27 cellular contexts compared by ENCODE assay signal in genomic region chr9:13165956-13166355, GRCh38.
"Had no signal": no experiment of that assay in that cellular context is flagged by ENCODE, and none has a peak within 500 bp of the region (broad histone marks: within the 10 kb centered on the region; RNA-seq: fewer than 3 reads in every experiment).

No MANE protein-coding gene starts in this region.

- H3K27ac ChIP-seq: adrenal gland, breast epithelium, coronary artery, esophagus squamous epithelium, gastrocnemius medialis, sigmoid colon, stomach, transverse colon, VCaP had no signal

- H3K4me2 ChIP-seq: smooth muscle cell had no signal

- H3K9me3 Mint-ChIP-seq: activated CD4-positive, alpha-beta T cell treated with anti-CD3 and anti-CD28 coated beads, Interleukin-2, amount 10 ng/mL, durations not matched to agents 7 days and 5 days; endodermal cell; stimulated activated memory B cell treated with anti-CD40 and anti-IgM and Interleukin-4, amounts not matched to agents 10 μg/mL and 1 μg/mL and 100 μg/mL, for 72 hours had no signal

- H3K36me3 Mint-ChIP-seq: activated CD8-positive, alpha-beta memory T cell treated with anti-CD3 and anti-CD28 coated beads, Interleukin-2, amount 10 ng/mL, durations not matched to agents 7 days and 5 days; activated naive CD4-positive, alpha-beta T cell treated with anti-CD3 and anti-CD28 coated beads, Interleukin-2, amount 50 U/mL, for 24 hours; memory B cell; stimulated activated memory B cell treated with anti-CD40 and anti-IgM and Interleukin-4, amounts not matched to agents 10 μg/mL and 1 μg/mL and 100 μg/mL, for 72 hours had no signal

- DNase-seq: activated CD4-positive, alpha-beta T cell treated with anti-CD3 and anti-CD28 coated beads, Interleukin-2, amount 10 ng/mL, durations not matched to agents 7 days and 5 days; activated CD4-positive, CD25-positive, alpha-beta regulatory T cell treated with anti-CD3 and anti-CD28 coated beads, Interleukin-2, amount 50 U/mL, for 72 hours; activated CD8-positive, alpha-beta memory T cell treated with anti-CD3 and anti-CD28 coated beads, Interleukin-2, amount 10 ng/mL, durations not matched to agents 7 days and 5 days; activated CD8-positive, alpha-beta T cell treated with anti-CD3 and anti-CD28 coated beads for 36 hours; activated gamma-delta T cell; activated T-cell treated with anti-CD3 and anti-CD28 coated beads for 4 hours; adrenal gland; endodermal cell; esophagus squamous epithelium; gastrocnemius medialis; left colon; mucosa of descending colon; sigmoid colon; stimulated activated CD4-positive, alpha-beta T cell treated with anti-CD3 and anti-CD28 coated beads, Interleukin-15, amount 100 ng/mL, for 24 hours; stomach; transverse colon had no signal

- H3K4me3 Mint-ChIP-seq: activated CD4-positive, alpha-beta T cell treated with anti-CD3 and anti-CD28 coated beads, Interleukin-2, amount 10 ng/mL, durations not matched to agents 7 days and 5 days; activated CD8-positive, alpha-beta memory T cell treated with anti-CD3 and anti-CD28 coated beads, Interleukin-2, amount 10 ng/mL, durations not matched to agents 7 days and 5 days; activated CD8-positive, alpha-beta T cell treated with anti-CD3 and anti-CD28 coated beads for 36 hours; activated naive CD4-positive, alpha-beta T cell treated with anti-CD3 and anti-CD28 coated beads, Interleukin-2, amount 50 U/mL, for 24 hours; central memory CD8-positive, alpha-beta T cell; endodermal cell; memory B cell; stimulated activated memory B cell treated with anti-CD40 and anti-IgM and Interleukin-4, amounts not matched to agents 10 μg/mL and 1 μg/mL and 100 μg/mL, for 72 hours had no signal

- H3K4me3 ChIP-seq: adrenal gland, breast epithelium, coronary artery, esophagus squamous epithelium, gastrocnemius medialis, mucosa of descending colon, sigmoid colon, smooth muscle cell, stomach, transverse colon had no signal

- H3K4me1 Mint-ChIP-seq: activated CD4-positive, alpha-beta T cell treated with anti-CD3 and anti-CD28 coated beads, Interleukin-2, amount 10 ng/mL, durations not matched to agents 7 days and 5 days; activated CD8-positive, alpha-beta memory T cell treated with anti-CD3 and anti-CD28 coated beads, Interleukin-2, amount 10 ng/mL, durations not matched to agents 7 days and 5 days; activated naive CD4-positive, alpha-beta T cell treated with anti-CD3 and anti-CD28 coated beads, Interleukin-2, amount 50 U/mL, for 24 hours; central memory CD8-positive, alpha-beta T cell; endodermal cell; memory B cell; stimulated activated memory B cell treated with anti-CD40 and anti-IgM and Interleukin-4, amounts not matched to agents 10 μg/mL and 1 μg/mL and 100 μg/mL, for 72 hours had no signal

- H3K27me3 Mint-ChIP-seq: activated CD4-positive, alpha-beta T cell treated with anti-CD3 and anti-CD28 coated beads, Interleukin-2, amount 10 ng/mL, durations not matched to agents 7 days and 5 days; activated CD8-positive, alpha-beta memory T cell treated with anti-CD3 and anti-CD28 coated beads, Interleukin-2, amount 10 ng/mL, durations not matched to agents 7 days and 5 days; activated CD8-positive, alpha-beta T cell treated with anti-CD3 and anti-CD28 coated beads for 36 hours; activated naive CD4-positive, alpha-beta T cell treated with anti-CD3 and anti-CD28 coated beads, Interleukin-2, amount 50 U/mL, for 24 hours; central memory CD8-positive, alpha-beta T cell; memory B cell; stimulated activated memory B cell treated with anti-CD40 and anti-IgM and Interleukin-4, amounts not matched to agents 10 μg/mL and 1 μg/mL and 100 μg/mL, for 72 hours had no signal

- H3K4me1 ChIP-seq: adrenal gland, breast epithelium, esophagus squamous epithelium, gastrocnemius medialis, sigmoid colon, stomach, transverse colon had no signal

- H3K9me3 ChIP-seq: adrenal gland, breast epithelium, esophagus squamous epithelium, gastrocnemius medialis, mucosa of descending colon, sigmoid colon, stomach, transverse colon had no signal

- FAIRE-seq: astrocyte, keratinocyte, urothelium cell line had no signal

- H3K36me3 ChIP-seq: adrenal gland, breast epithelium, transverse colon had no signal

- H3K27me3 ChIP-seq: adrenal gland, breast epithelium, esophagus squamous epithelium, gastrocnemius medialis, sigmoid colon, stomach, transverse colon had no signal

- H3K27ac Mint-ChIP-seq: activated CD4-positive, alpha-beta T cell treated with anti-CD3 and anti-CD28 coated beads, Interleukin-2, amount 10 ng/mL, durations not matched to agents 7 days and 5 days; activated CD8-positive, alpha-beta memory T cell treated with anti-CD3 and anti-CD28 coated beads, Interleukin-2, amount 10 ng/mL, durations not matched to agents 7 days and 5 days; activated CD8-positive, alpha-beta T cell treated with anti-CD3 and anti-CD28 coated beads for 36 hours; activated naive CD4-positive, alpha-beta T cell treated with anti-CD3 and anti-CD28 coated beads, Interleukin-2, amount 50 U/mL, for 24 hours; endodermal cell; memory B cell; stimulated activated memory B cell treated with anti-CD40 and anti-IgM and Interleukin-4, amounts not matched to agents 10 μg/mL and 1 μg/mL and 100 μg/mL, for 72 hours had no signal
